ENCODE assay signal across 8 cellular contexts in the genomic region with DNA sequence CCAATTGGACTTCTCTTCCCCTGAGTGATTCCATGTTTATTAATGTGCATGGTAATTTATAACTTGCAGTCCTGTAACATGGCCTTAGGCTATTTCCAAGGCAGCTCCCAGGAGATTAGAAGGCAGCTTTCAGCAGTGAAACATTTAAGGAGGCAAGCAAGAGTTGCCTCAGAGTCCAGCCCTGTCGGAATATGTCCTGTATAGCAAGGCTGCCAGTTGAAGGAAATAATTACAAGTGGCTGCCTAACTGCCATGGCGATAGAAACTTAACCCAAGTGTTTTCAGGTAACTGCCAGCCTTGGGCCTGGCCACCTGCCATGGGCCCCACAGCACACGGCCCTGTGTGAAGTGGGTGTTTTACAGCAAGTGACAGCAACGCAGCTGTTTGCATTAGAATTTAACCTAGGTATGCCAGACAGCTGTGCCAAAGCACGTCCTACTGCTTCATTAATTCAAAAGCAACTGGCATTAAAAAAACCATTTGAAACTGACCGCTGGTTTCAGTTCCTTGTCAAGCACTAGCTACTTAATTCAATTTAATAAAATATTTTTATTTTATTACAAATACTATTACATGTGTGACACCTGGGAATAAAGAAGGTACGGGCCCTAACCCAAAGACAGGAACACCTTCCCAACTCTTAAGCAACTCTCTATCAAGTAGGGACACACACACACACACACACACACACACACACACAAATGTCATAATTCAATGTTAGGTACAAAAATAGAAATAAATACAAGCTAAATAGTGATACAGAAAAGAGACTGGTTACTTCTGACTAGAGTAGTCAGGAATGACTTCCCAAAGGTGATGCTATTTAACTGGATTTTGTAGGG.
DNase-seq lines count a peak whose midpoint lies in the region; ATAC-seq and TF ChIP-seq lines count a peak whose summit lies in the region.

No MANE protein-coding gene starts in this region.

- H3K36me3 Mint-ChIP-seq in endothelial cell (ENCODE audit: low read depth, unreplicated experiment): no peaks in the 10 kb centered on the region

- no peaks in the 10 kb centered on the region for H3K9me3 Mint-ChIP-seq in endothelial cell (ENCODE audit: unreplicated experiment)

- no peak overlapping the region for H3K4me3 Mint-ChIP-seq in endothelial cell (ENCODE audit: unreplicated experiment)

- in situ Hi-C loops in Caki2 (cut with HindIII; ENCODE audit: low pct_unique_long_range_greater_than_20kb, low sequenced_read_pairs): no loop called here
- in situ Hi-C loops in GM23248 (cut with MboI): no loop called here

- H3K27ac Mint-ChIP-seq in endothelial cell (ENCODE audit: unreplicated experiment): no peak overlapping the region

- H3K36me3 ChIP-seq in GM23248 (ENCODE audit: low read depth): no peaks in the 10 kb centered on the region

- H3K27ac ChIP-seq in GM23248: no peak overlapping the region
- H3K27ac ChIP-seq in caudate nucleus (ENCODE audit: low read depth, low read length): no peak overlapping the region

- peak overlapping the region; percentile 41; the same call in 1 of the 2 replicates for H2AFZ ChIP-seq in GM23248

- no peaks in the 10 kb centered on the region for H3F3A ChIP-seq in GM23248 (ENCODE audit: insufficient read depth)

- H3K9ac ChIP-seq in GM23248: no peak overlapping the region

- H3K4me2 ChIP-seq in GM23248 (ENCODE audit: unreplicated experiment): no peak overlapping the region

- no peaks in the 10 kb centered on the region for H3K27me3 Mint-ChIP-seq in endothelial cell (ENCODE audit: unreplicated experiment)

- peaks cover 11% of the 10 kb centered on the region for H3K4me1 Mint-ChIP-seq in endothelial cell (ENCODE audit: unreplicated experiment)

- no peaks in the 10 kb centered on the region for H3K79me2 ChIP-seq in GM23248 (ENCODE audit: insufficient read depth)

- H3K4me1 ChIP-seq in GM23248 (ENCODE audit: insufficient read depth): no peaks in the 10 kb centered on the region

- H4K20me1 ChIP-seq in GM23248 (ENCODE audit: insufficient read depth): no peaks in the 10 kb centered on the region

- no peaks in the 10 kb centered on the region for H3K27me3 ChIP-seq in GM23248 (replicated peaks; ENCODE audit: insufficient read depth)

- no peak for TF ChIP-seq CTCF in endothelial cell (IDR thresholded peaks at IDR 0.05; ENCODE audit: unreplicated experiment)

- DNase-seq in Caki2 (ENCODE audit: low read depth) (peak; percentile 95), GM23248 (peak; percentile 22), NCI-H510A (lab: John Stamatoyannopoulos, UW) (peak; percentile 78), left ventricle myocardium superior (peak; percentile 81), endothelial cell (ENCODE audit: low spot score) (no peak), 8988T (no peak), caudate nucleus (lab: John Stamatoyannopoulos, UW) (no peak)

- H3K4me3 ChIP-seq in GM23248: no peak overlapping the region

- H3K9me2 ChIP-seq in GM23248 (ENCODE audit: insufficient read depth): no peaks in the 10 kb centered on the region

- ATAC-seq in left ventricle myocardium superior: peak; percentile 92
- no peak for ATAC-seq in GM19023 (IDR thresholded peaks at IDR 0.05; ENCODE audit: unreplicated experiment)

- WGBS in GM23248 (ENCODE audit: low coverage in 1 of 2, low lambda C conversion rate in 2 of 2, missing lambda C conversion rate in 2 of 2), 2 experiments: 25 to 36% methylated on average over 7 of the region's 7 CpGs

- intact Hi-C loops in left ventricle myocardium superior (cut with micrococcal nuclease): no loop called here

- no peaks in the 10 kb centered on the region for H3K9me3 ChIP-seq in GM23248 (ENCODE audit: low read depth)

Comparison
In these comparisons a context has a peak if more than half of its experiments do, and no peak if none do; other contexts are left out.
1. DNase-seq: peak in Caki2 (single experiment), GM23248 (single experiment), NCI-H510A (single experiment) and left ventricle myocardium superior (single experiment); none in endothelial cell (single experiment), 8988T (single experiment) and caudate nucleus (0 of 61).